ENCODE assay signal across 8 cellular contexts in genomic region chr7:138489139-138489538, GRCh38. TPM values are rescaled to one million over a fixed set of nuclear protein-coding genes. Genes with fewer than 3 reads are reported as not detected.
A peak's percentile ranks its signal among the peaks of the same experiment; 100 is the strongest.
DNase-seq lines count a peak whose midpoint lies in the region; ATAC-seq, FAIRE-seq and TF ChIP-seq lines count a peak whose summit lies in the region.
"Not testable (repeated sequence)": the region's sequence is repeated elsewhere in the genome, so short reads cannot be mapped to it uniquely, and the experiment has no call there.

No MANE protein-coding gene starts in this region.

- DNase-seq in GM23338 (ENCODE audit: low spot score); H9; WTC11 (ENCODE audit: low spot score); activated CD4-positive, alpha-beta T cell treated with anti-CD3 and anti-CD28 coated beads, Interleukin-2, amount 10 ng/mL, durations not matched to agents 24 days and 14 days; activated naive CD8-positive, alpha-beta T cell treated with anti-CD3 and anti-CD28 coated beads, Interleukin-2, amount 10 ng/mL, durations not matched to agents 7 days and 5 days; K562 (ENCODE audit: extremely low read depth in 1 of 4, low spot score in 3 of 4); glutamatergic neuron; neural progenitor cell (ENCODE audit: low spot score): not testable (repeated sequence)

- not testable (repeated sequence) for H3K9me1 ChIP-seq in K562 (ENCODE audit: control insufficient read depth, insufficient read depth, low read length)

- not testable (repeated sequence) for H3K36me3 ChIP-seq in GM23338 (ENCODE audit: insufficient read depth); neural progenitor cell
- peaks cover 10% of the 10 kb centered on the region; the same call in 2 of the 3 replicates for H3K36me3 ChIP-seq in K562 (ENCODE audit: control insufficient read depth, insufficient read depth, low read length)

- not testable (repeated sequence) for H3K27ac ChIP-seq in GM23338 (ENCODE audit: low read depth); H9 (ENCODE audit: insufficient read length, low read depth, low read length); K562 (ENCODE audit: extremely low read depth, low read depth, low read length)
- peak overlapping the region; percentile 49 for H3K27ac ChIP-seq in neural progenitor cell

- not testable (repeated sequence) for H3K18ac ChIP-seq in H9 (ENCODE audit: insufficient read length, low read depth, low read length)

- H3K9ac ChIP-seq in H9 (ENCODE audit: extremely low read depth, insufficient read length, low read length); K562 (ENCODE audit: insufficient read depth in 1 of 2, low read depth in 2 of 2, low read length in 2 of 2); neural progenitor cell: not testable (repeated sequence)

- TF ChIP-seq CTCF in GM23338 (conservative IDR thresholded peaks at IDR 0.05; ENCODE audit: low read depth in 2 of 2); H9 (conservative IDR thresholded peaks at IDR 0.05); WTC11 (IDR thresholded peaks at IDR 0.05); K562 (IDR thresholded peaks at IDR 0.05 in 2 of 3, conservative IDR thresholded peaks at IDR 0.05 in 1 of 3; ENCODE audit: insufficient read depth in 2 of 3, low read depth in 1 of 3, low read length in 3 of 3); glutamatergic neuron (IDR thresholded peaks at IDR 0.05; ENCODE audit: partially characterized antibody, unreplicated experiment); neural progenitor cell (IDR thresholded peaks at IDR 0.05): not testable (repeated sequence)

- not testable (repeated sequence) for BruUV-seq in K562 (replicated peaks; lab: Mats Ljungman, UMichigan)

- not testable (repeated sequence) for H4K5ac ChIP-seq in H9 (ENCODE audit: insufficient read length, low read depth, low read length)

- not testable (repeated sequence) for H3K9me3 ChIP-seq in H9 (ENCODE audit: control insufficient read depth, low read depth, low read length); K562 (replicated peaks; ENCODE audit: control insufficient read depth, insufficient read depth, low read depth, low read length); neural progenitor cell (ENCODE audit: low read depth)

- H3K9me3 Mint-ChIP-seq in GM23338: peaks cover 12% of the 10 kb centered on the region
- H3K9me3 Mint-ChIP-seq in H9; WTC11; activated CD4-positive, alpha-beta T cell treated with anti-CD3 and anti-CD28 coated beads, Interleukin-2, amount 10 ng/mL, durations not matched to agents 24 days and 14 days; glutamatergic neuron (ENCODE audit: unreplicated experiment): not testable (repeated sequence)
- H3K9me3 Mint-ChIP-seq in activated naive CD8-positive, alpha-beta T cell treated with anti-CD3 and anti-CD28 coated beads, Interleukin-2, amount 10 ng/mL, durations not matched to agents 7 days and 5 days: peaks cover 13% of the 10 kb centered on the region
- H3K9me3 Mint-ChIP-seq in neural progenitor cell: peaks cover 78% of the 10 kb centered on the region

- not testable (repeated sequence) for H2BK120ac ChIP-seq in H9 (ENCODE audit: low read depth, low read length, poor library complexity, severe bottlenecking)

- not testable (repeated sequence) for H2BK15ac ChIP-seq in H9 (ENCODE audit: low read depth, low read length)

- CTCF ChIA-PET in WTC11 (lab: Charles Lee); K562 (lab: Yijun Ruan, JAX; ENCODE audit: low intra/inter-chr PET ratio): not testable (repeated sequence)

- H3K4me3 ChIP-seq in GM23338, K562, neural progenitor cell: not testable (repeated sequence)

- H3K14ac ChIP-seq in H9 (ENCODE audit: insufficient read depth, low read length): not testable (repeated sequence)

- H2AFZ ChIP-seq in GM23338; H9 (ENCODE audit: low read length); K562 (ENCODE audit: low read depth, low read length); neural progenitor cell (replicated peaks): not testable (repeated sequence)

- not testable (repeated sequence) for H3K27ac Mint-ChIP-seq in GM23338; glutamatergic neuron (ENCODE audit: unreplicated experiment); neural progenitor cell
- H3K27ac Mint-ChIP-seq in H9 (peak overlapping the region; percentile 15 to 69 (median 24); a peak in 4 of 7 replicates), WTC11 (peak overlapping the region; percentile 38)
- peak overlapping the region; percentile 22 for H3K27ac Mint-ChIP-seq in activated CD4-positive, alpha-beta T cell treated with anti-CD3 and anti-CD28 coated beads, Interleukin-2, amount 10 ng/mL, durations not matched to agents 24 days and 14 days
- peak overlapping the region; percentile 31 for H3K27ac Mint-ChIP-seq in activated naive CD8-positive, alpha-beta T cell treated with anti-CD3 and anti-CD28 coated beads, Interleukin-2, amount 10 ng/mL, durations not matched to agents 7 days and 5 days

- ATAC-seq in GM23338; WTC11; activated naive CD8-positive, alpha-beta T cell treated with anti-CD3 and anti-CD28 coated beads, Interleukin-2, amount 10 ng/mL, durations not matched to agents 7 days and 5 days (ENCODE audit: low read depth); K562: not testable (repeated sequence)

- not testable (repeated sequence) for H3K4me3 Mint-ChIP-seq in GM23338; H9; WTC11; activated CD4-positive, alpha-beta T cell treated with anti-CD3 and anti-CD28 coated beads, Interleukin-2, amount 10 ng/mL, durations not matched to agents 24 days and 14 days; activated naive CD8-positive, alpha-beta T cell treated with anti-CD3 and anti-CD28 coated beads, Interleukin-2, amount 10 ng/mL, durations not matched to agents 7 days and 5 days; neural progenitor cell
- H3K4me3 Mint-ChIP-seq in glutamatergic neuron (ENCODE audit: unreplicated experiment): peak overlapping the region; percentile 44

- H3K4ac ChIP-seq in H9 (ENCODE audit: low read depth, low read length): not testable (repeated sequence)

- peaks cover 57% of the 10 kb centered on the region for H3K4me1 Mint-ChIP-seq in GM23338
- peaks cover 68 to 78% of the 10 kb centered on the region in 2 experiments for H3K4me1 Mint-ChIP-seq in H9
- H3K4me1 Mint-ChIP-seq in WTC11: peaks cover 75% of the 10 kb centered on the region
- peaks cover 11% of the 10 kb centered on the region for H3K4me1 Mint-ChIP-seq in activated CD4-positive, alpha-beta T cell treated with anti-CD3 and anti-CD28 coated beads, Interleukin-2, amount 10 ng/mL, durations not matched to agents 24 days and 14 days
- not testable (repeated sequence) for H3K4me1 Mint-ChIP-seq in activated naive CD8-positive, alpha-beta T cell treated with anti-CD3 and anti-CD28 coated beads, Interleukin-2, amount 10 ng/mL, durations not matched to agents 7 days and 5 days; neural progenitor cell
- H3K4me1 Mint-ChIP-seq in glutamatergic neuron (ENCODE audit: low read depth, unreplicated experiment): peaks cover 32% of the 10 kb centered on the region

- H4K20me1 ChIP-seq in GM23338 (replicated peaks; ENCODE audit: insufficient read depth): peaks cover 94% of the 10 kb centered on the region
- not testable (repeated sequence) for H4K20me1 ChIP-seq in H9 (ENCODE audit: control insufficient read depth, insufficient read depth, insufficient read length); K562 (replicated peaks; ENCODE audit: control insufficient read depth, insufficient read depth, low read length)
- peaks cover 66% of the 10 kb centered on the region for H4K20me1 ChIP-seq in neural progenitor cell (ENCODE audit: low read depth)

- H3K4me2 ChIP-seq in GM23338: peak overlapping the region; percentile 49
- H3K4me2 ChIP-seq in H9 (ENCODE audit: insufficient read depth, insufficient read length, low read length); K562 (ENCODE audit: insufficient read depth, low read length); neural progenitor cell: not testable (repeated sequence)

- not testable (repeated sequence) for H3K27me3 ChIP-seq in GM23338 (ENCODE audit: insufficient read depth); H9 (ENCODE audit: insufficient read depth, low read length); K562 (ENCODE audit: control insufficient read depth in 2 of 2, insufficient read depth in 2 of 2, low read length in 2 of 2); neural progenitor cell

- not testable (repeated sequence) for H3F3A ChIP-seq in GM23338 (replicated peaks; ENCODE audit: low read depth)
- H3F3A ChIP-seq in neural progenitor cell (ENCODE audit: low read depth): peaks cover 15% of the 10 kb centered on the region

- WGBS in H9 (ENCODE audit: extremely low coverage, insufficient read length, low lambda C conversion rate): no CpG with 5 or more reads among the region's 6 CpGs
- WGBS in K562 (ENCODE audit: insufficient coverage, low coverage, missing lambda C conversion rate): 87% methylated on average over 6 of the region's 6 CpGs

- intact Hi-C loops in activated CD4-positive, alpha-beta T cell treated with anti-CD3 and anti-CD28 coated beads, Interleukin-2, amount 10 ng/mL, durations not matched to agents 24 days and 14 days (cut with micrococcal nuclease); K562 (cut with micrococcal nuclease): not testable (repeated sequence)

- H3K56ac ChIP-seq in H9 (ENCODE audit: insufficient read length, low read depth, low read length): not testable (repeated sequence)

- in situ Hi-C loops in K562 (cut with MboI): not testable (repeated sequence)

- not testable (repeated sequence) for H4K8ac ChIP-seq in H9 (replicated peaks; ENCODE audit: insufficient read length, low read depth, low read length)

- POLR2A ChIA-PET in WTC11 (lab: Charles Lee); activated naive CD8-positive, alpha-beta T cell treated with anti-CD3 and anti-CD28 coated beads, Interleukin-2, amount 10 ng/mL, durations not matched to agents 7 days and 5 days (lab: Charles Lee): not testable (repeated sequence)
- POLR2A ChIA-PET in K562 (lab: Yijun Ruan, JAX): interaction anchor here (2.2 kb wide), 1 partner anchor 10 kb away, joined by 7 read pairs; no protein-coding TSS in a partner anchor

- TF ChIP-seq RAD21 in K562 (CRISPR knock-in tag; conservative IDR thresholded peaks at IDR 0.05 in 1 of 2, IDR thresholded peaks at IDR 0.05 in 1 of 2): not testable (repeated sequence)

- H2AK5ac ChIP-seq in H9 (ENCODE audit: insufficient read length, low read length): not testable (repeated sequence)

- H3K79me2 ChIP-seq in GM23338 (replicated peaks; ENCODE audit: insufficient read depth): peaks cover 100% of the 10 kb centered on the region
- peaks cover 66% of the 10 kb centered on the region for H3K79me2 ChIP-seq in H9 (ENCODE audit: insufficient read depth, low read length)
- H3K79me2 ChIP-seq in K562 (ENCODE audit: control insufficient read depth, insufficient read depth, low read length): peaks cover 93% of the 10 kb centered on the region
- H3K79me2 ChIP-seq in neural progenitor cell (ENCODE audit: low read depth): peaks cover 100% of the 10 kb centered on the region

- H3K9me2 ChIP-seq in GM23338 (ENCODE audit: insufficient read depth): not testable (repeated sequence)

- H3K36me3 Mint-ChIP-seq in GM23338 (ENCODE audit: low read depth) (peaks cover 47% of the 10 kb centered on the region), H9 (ENCODE audit: insufficient read depth in 1 of 3, low read depth in 3 of 3) (peaks cover 18 to 61% (median 50%) of the 10 kb centered on the region in 3 experiments), WTC11 (peaks cover 25% of the 10 kb centered on the region), neural progenitor cell (peaks cover 82% of the 10 kb centered on the region)
- H3K36me3 Mint-ChIP-seq in activated CD4-positive, alpha-beta T cell treated with anti-CD3 and anti-CD28 coated beads, Interleukin-2, amount 10 ng/mL, durations not matched to agents 24 days and 14 days (ENCODE audit: low read depth): peaks cover 14% of the 10 kb centered on the region
- peaks cover 45% of the 10 kb centered on the region for H3K36me3 Mint-ChIP-seq in activated naive CD8-positive, alpha-beta T cell treated with anti-CD3 and anti-CD28 coated beads, Interleukin-2, amount 10 ng/mL, durations not matched to agents 7 days and 5 days
- not testable (repeated sequence) for H3K36me3 Mint-ChIP-seq in glutamatergic neuron (ENCODE audit: unreplicated experiment)

- H3K79me1 ChIP-seq in H9 (ENCODE audit: insufficient read depth, low read depth, low read length, poor library complexity, severe bottlenecking): not testable (repeated sequence)

- TF ChIP-seq POLR2A in K562 (conservative IDR thresholded peaks at IDR 0.05): not testable (repeated sequence)

- not testable (repeated sequence) for H3T11ph ChIP-seq in H9 (ENCODE audit: low read length)

- H3K4me1 ChIP-seq in GM23338 (ENCODE audit: insufficient read depth) (peaks cover 44% of the 10 kb centered on the region), neural progenitor cell (peaks cover 10% of the 10 kb centered on the region)
- H3K4me1 ChIP-seq in H9 (ENCODE audit: insufficient read depth, low read length); K562 (replicated peaks in 1 of 2; ENCODE audit: control insufficient read depth in 2 of 2, insufficient read depth in 2 of 2, low read length in 2 of 2): not testable (repeated sequence)

- H3K23me2 ChIP-seq in H9 (ENCODE audit: insufficient read length, low read depth, low read length, poor library complexity, severe bottlenecking): not testable (repeated sequence)

- TF ChIP-seq EP300 in K562 (IDR thresholded peaks at IDR 0.05; ENCODE audit: low read length): not testable (repeated sequence)

- not testable (repeated sequence) for H3K27me3 Mint-ChIP-seq in GM23338 (ENCODE audit: insufficient read depth, low read depth, poor library complexity); H9 (ENCODE audit: low read depth); WTC11 (ENCODE audit: low read depth); activated CD4-positive, alpha-beta T cell treated with anti-CD3 and anti-CD28 coated beads, Interleukin-2, amount 10 ng/mL, durations not matched to agents 24 days and 14 days; activated naive CD8-positive, alpha-beta T cell treated with anti-CD3 and anti-CD28 coated beads, Interleukin-2, amount 10 ng/mL, durations not matched to agents 7 days and 5 days; glutamatergic neuron (ENCODE audit: unreplicated experiment); neural progenitor cell (ENCODE audit: insufficient read depth, low read depth)

- H4K91ac ChIP-seq in H9 (ENCODE audit: insufficient read length, low read depth, low read length): not testable (repeated sequence)

- H2BK5ac ChIP-seq in H9 (ENCODE audit: insufficient read length, low read length): not testable (repeated sequence)

- not testable (repeated sequence) for H2BK12ac ChIP-seq in H9 (ENCODE audit: insufficient read length, low read depth, low read length)

- not testable (repeated sequence) for H3K23ac ChIP-seq in H9 (ENCODE audit: insufficient read length, low read depth, low read length)

- not testable (repeated sequence) for FAIRE-seq in K562 (lab: Jason Lieb, UNC)

- H2BK20ac ChIP-seq in H9 (ENCODE audit: low read depth, low read length, poor library complexity, severe bottlenecking): not testable (repeated sequence)

RNA-seq across cellular contexts. Expression of gene TRIM24, which starts 29.1 kb away (rescaled TPM):
- 120 and 126 TPM in 2 replicates for total RNA-seq in GM23338 (2014; rRNA removed; shearing (Covaris generic))
- 61.2 and 67.0 TPM in 2 replicates for polyA plus RNA-seq in GM23338 (2016; fragmentation: Nextera tagmentation; extraction: Ambion mirVana)
- total RNA-seq in H9 (2021): 255 and 260 TPM in 2 replicates
- total RNA-seq in WTC11 (2021): 103 to 113 TPM (median 104 TPM) in 3 replicates
- 16.6 and 17.3 TPM in 2 replicates for total RNA-seq in activated CD4-positive, alpha-beta T cell treated with anti-CD3 and anti-CD28 coated beads, Interleukin-2, amount 10 ng/mL, durations not matched to agents 24 days and 14 days
- total RNA-seq in activated naive CD8-positive, alpha-beta T cell treated with anti-CD3 and anti-CD28 coated beads, Interleukin-2, amount 10 ng/mL, durations not matched to agents 7 days and 5 days: 10 to 100 TPM; 22.6 to 22.8 TPM
- 47.4 and 128 TPM in 2 replicates for total RNA-seq in K562 (2011; cell fraction: chromatin; rRNA removed; ENCODE audit: low replicate concordance)
- total RNA-seq in K562 (2011; cell fraction: nucleolus; rRNA removed): 23.3 and 24.7 TPM in 2 replicates
- 54.0 and 95.2 TPM in 2 replicates for total RNA-seq in K562 (2011; cell fraction: nucleoplasm; rRNA removed)
- 33.3 and 37.1 TPM in 2 replicates for total RNA-seq in K562 (2014; rRNA removed)
- 40.2 and 46.5 TPM in 2 replicates for total RNA-seq in K562 (2014; rRNA removed; fragmentation: Illumina TruSeq; extraction: Trizol)
- total RNA-seq in K562 (2015; rRNA removed; fragmentation: Illumina TruSeq; extraction: Trizol): 52.4 and 56.4 TPM in 2 replicates
- total RNA-seq in K562 (2021): 55.8 and 62.8 TPM in 2 replicates
- polyA plus RNA-seq in K562 (2011; rRNA removed): 61.7 and 66.9 TPM in 2 replicates
- 28.4 and 38.1 TPM in 2 replicates for polyA plus RNA-seq in K562 (2011; cell fraction: cytosol; rRNA removed)
- 36.0 and 50.5 TPM in 2 replicates for polyA plus RNA-seq in K562 (2011; cell fraction: nucleus; rRNA removed)
- 40.9 and 42.4 TPM in 2 replicates for polyA plus RNA-seq in K562 (2012)
- 61.5 and 74.0 TPM in 2 replicates for polyA plus RNA-seq in K562 (2014; fragmentation: Illumina TruSeq; extraction: Trizol)
- 10 to 100 TPM; 13.4 to 15.1 TPM for polyA plus RNA-seq in K562 (2014; fragmentation: Nextera tagmentation; extraction: Ambion mirVana)
- 40.2 and 41.7 TPM in 2 replicates for polyA plus RNA-seq in K562 (2014; rRNA removed)
- polyA minus RNA-seq in K562 (2011; rRNA and poly(A)+ RNA removed): 101 and 125 TPM in 2 replicates
- 40.7 and 48.4 TPM in 2 replicates for polyA minus RNA-seq in K562 (2011; cell fraction: cytosol; rRNA and poly(A)+ RNA removed)
- polyA minus RNA-seq in K562 (2011; cell fraction: nucleus; rRNA and poly(A)+ RNA removed): 36.4 and 60.5 TPM in 2 replicates
- 85.6 TPM for total RNA-seq in glutamatergic neuron (ENCODE audit: unreplicated experiment)
- total RNA-seq in neural progenitor cell (ENCODE audit: low replicate concordance): 101 and 116 TPM in 2 replicates
